21 cellular contexts compared by ENCODE assay signal in genomic region chr6:2447318-2447717, GRCh38.
DNase-seq lines count a peak whose midpoint lies in the region; ATAC-seq and TF ChIP-seq lines count a peak whose summit lies in the region.
"Had no signal": no experiment of that assay in that cellular context is flagged by ENCODE, and none has a peak within 500 bp of the region (broad histone marks: within the 10 kb centered on the region; RNA-seq: fewer than 3 reads in every experiment).

No MANE protein-coding gene starts in this region.

- H3K4me1 ChIP-seq in colonic mucosa, result peaks cover 10% of the 10 kb centered on the region
- peaks cover 15% of the 10 kb centered on the region for H3K4me1 ChIP-seq in mucosa of descending colon (ENCODE audit: low read depth)

- H3K9me3 ChIP-seq in colonic mucosa (no peaks in the 10 kb centered on the region), mucosa of descending colon (no peaks in the 10 kb centered on the region)
- H3K9me3 ChIP-seq: MG63 had no signal

- ATAC-seq in mucosa of descending colon (peak; percentile 81), GM18861 (IDR thresholded peaks at IDR 0.05; ENCODE audit: unreplicated experiment) (no peak)
- ATAC-seq: PC-3, T-cell had no signal

- H3K36me3 ChIP-seq in colonic mucosa (no peaks in the 10 kb centered on the region), mucosa of descending colon (ENCODE audit: low read depth) (no peaks in the 10 kb centered on the region)
- H3K36me3 ChIP-seq: MG63 had no signal

- TF ChIP-seq CTCF in colonic mucosa (IDR thresholded peaks at IDR 0.05), result no peak
- TF ChIP-seq CTCF in mucosa of descending colon (IDR thresholded peaks at IDR 0.05), result no peak

- DNase-seq in NCI-H1694 treated with DMSO at 0.1 percent for 48 hours (lab: John Stamatoyannopoulos, UW), result peak; percentile 0
- DNase-seq in NCI-H1694 (lab: John Stamatoyannopoulos, UW), result no peak
- peak; percentile 20 for DNase-seq in DMS53 treated with DMSO at 0.1 percent for 48 hours (lab: John Stamatoyannopoulos, UW; ENCODE audit: unreplicated experiment)
- DNase-seq in colonic mucosa, result peak; percentile 73
- peak in 2 of 3 donors; percentile 52 to 64 for DNase-seq in mucosa of descending colon
- no peak for DNase-seq in activated CD4-positive, alpha-beta T cell treated with anti-CD3 and anti-CD28 coated beads for 48 hours
- DNase-seq in activated naive CD4-positive, alpha-beta T cell (lab: John Stamatoyannopoulos, UW), result no peak
- DNase-seq: 8988T, ACHN, DMS79 treated with DMSO at 0.1 percent for 48 hours, KBM-7, MG63, NCI-H1105 treated with DMSO at 0.1 percent for 48 hours, NCI-H146, NCI-H2029 treated with DMSO at 0.1 percent for 48 hours, NCI-H2171, NCI-H226, NCI-H510A treated with DMSO at 0.1 percent for 48 hours, PC-3, T-cell had no signal

- H3K9ac ChIP-seq in colonic mucosa (ENCODE audit: low read depth in 2 of 2, low read length in 2 of 2), result no peak overlapping the region

- no peaks in the 10 kb centered on the region for H3K27me3 ChIP-seq in colonic mucosa
- H3K27me3 ChIP-seq: MG63 had no signal

- intact Hi-C loops in colonic mucosa (cut with DNase I) (loop anchor here (5.0 to 10.0 kb wide), 2 partner anchors 93 to 850 kb away; no protein-coding TSS in a partner anchor), mucosa of descending colon (cut with DNase I, micrococcal nuclease) (no loop called here)

- no peak overlapping the region for H3K27ac ChIP-seq in colonic mucosa

- H3K4me3 ChIP-seq in colonic mucosa (peak overlapping the region; percentile 12), mucosa of descending colon (no peak overlapping the region)
- H3K4me3 ChIP-seq: MG63 had no signal

Comparison
In these comparisons a context has a peak if more than half of its experiments do, and no peak if none do; other contexts are left out.
1. DNase-seq: peak in NCI-H1694 treated with DMSO at 0.1 percent for 48 hours (single experiment), DMS53 treated with DMSO at 0.1 percent for 48 hours (single experiment), colonic mucosa (single experiment) and mucosa of descending colon (2 of 3); none in NCI-H1694 (single experiment), activated CD4-positive, alpha-beta T cell treated with anti-CD3 and anti-CD28 coated beads for 48 hours (single experiment) and activated naive CD4-positive, alpha-beta T cell (0 of 4).